Comparison of ENCODE assay signal across 28 cellular contexts in genomic region chr14:92190768-92191167, GRCh38.
"Had no signal": no experiment of that assay in that cellular context is flagged by ENCODE, and none has a peak within 500 bp of the region (broad histone marks: within the 10 kb centered on the region; RNA-seq: fewer than 3 reads in every experiment).

No MANE protein-coding gene starts in this region.

- DNase-seq: activated CD4-positive, alpha-beta memory T cell treated with anti-CD3 and anti-CD28 coated beads, Interleukin-2, amount 10 ng/mL, durations not matched to agents 7 days and 5 days; activated CD4-positive, alpha-beta T cell treated with anti-CD3 and anti-CD28 coated beads for 36 hours; activated CD4-positive, alpha-beta T cell treated with anti-CD3 and anti-CD28 coated beads, Interleukin-2, amount 50 U/mL, for 1 hour; activated CD4-positive, CD25-positive, alpha-beta regulatory T cell; activated gamma-delta T cell; activated naive CD4-positive, alpha-beta T cell treated with anti-CD3 and anti-CD28 coated beads for 36 hours; activated T-cell treated with anti-CD3 and anti-CD28 coated beads for 4 hours; activated T-cell treated with anti-CD3 and anti-CD28 coated beads, Interleukin-2, amount 50 U/mL, for 48 hours; amygdala; NCI-H1092 treated with DMSO at 0.1 percent for 48 hours; NCI-H1694; NCI-H2029; NCI-H2107; NCI-H2171 treated with DMSO at 0.1 percent for 48 hours; NCI-H226; NCI-H510A; NCI-H526 treated with DMSO at 0.1 percent for 48 hours; RPMI8226; T-cell; T-helper 2 cell; T1000 had no signal

- H3K27ac ChIP-seq: KMS-11, SK-N-MC had no signal

- H3K9ac ChIP-seq: KMS-11 had no signal

- FAIRE-seq: astrocyte, TTC549 had no signal

- H3K4me2 ChIP-seq: KMS-11 had no signal

- ATAC-seq: activated CD4-positive, alpha-beta T cell treated with anti-CD3 and anti-CD28 coated beads for 36 hours; activated T-helper 17 cell treated with anti-CD3 and anti-CD28 coated beads, Interleukin-2, amount 50 U/mL, for 72 hours; Panc1; Right ventricle myocardium inferior; T-cell had no signal

- H3K4me3 ChIP-seq: SK-N-MC had no signal
